In the genomic region with DNA sequence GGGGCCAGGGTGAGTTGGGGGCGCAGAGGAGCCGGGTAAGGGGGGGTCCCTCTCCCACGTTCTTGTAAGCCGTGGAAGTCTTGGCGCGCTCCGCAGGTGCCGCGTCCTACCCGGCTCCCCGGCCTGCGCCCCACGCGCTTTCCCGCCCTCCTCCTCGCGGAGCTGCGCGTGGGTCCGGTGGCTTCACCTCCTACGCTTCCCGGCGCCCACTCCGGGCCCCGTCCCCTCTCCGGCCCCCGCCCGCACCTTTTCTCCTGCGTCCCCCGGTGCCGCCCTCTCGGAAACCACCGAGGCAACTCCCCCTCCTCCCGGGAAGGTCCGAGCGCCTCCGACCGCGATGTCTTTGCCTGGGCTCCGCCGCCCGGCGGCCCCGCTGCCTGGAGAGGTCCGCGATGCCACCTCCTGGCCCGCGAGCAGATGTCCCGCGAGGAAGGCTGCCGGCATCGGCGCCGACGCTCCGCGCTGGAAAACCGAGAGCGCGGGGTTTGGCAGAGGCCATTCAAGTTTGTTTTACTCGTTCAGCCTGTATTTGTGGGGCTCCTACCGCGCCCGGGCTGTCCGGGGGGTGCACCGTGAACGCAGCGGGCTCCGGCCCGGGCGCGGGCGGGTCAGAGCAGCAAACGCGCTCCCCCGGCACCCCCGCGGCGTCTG, we compare ENCODE assay signal across 12 cellular contexts. TPM values are rescaled to one million over a fixed set of nuclear protein-coding genes. Genes with fewer than 3 reads are reported as not detected.
DNase-seq lines count a peak whose midpoint lies in the region; ATAC-seq lines count a peak whose summit lies in the region.
"Had no signal": no experiment of that assay in that cellular context is flagged by ENCODE, and none has a peak within 500 bp of the region (broad histone marks: within the 10 kb centered on the region; RNA-seq: fewer than 3 reads in every experiment).

No MANE protein-coding gene starts in this region.

- no peak for ATAC-seq in GM19023 (IDR thresholded peaks at IDR 0.05; ENCODE audit: unreplicated experiment)

- peak; percentile 26 for DNase-seq in stimulated activated CD4-positive, alpha-beta T cell treated with anti-CD3 and anti-CD28 coated beads, Interleukin-15, amount 100 ng/mL, for 24 hours
- no peak for DNase-seq in stimulated activated CD4-positive, alpha-beta T cell treated with anti-CD3 and anti-CD28 coated beads, Interleukin-4, amount 100 ng/mL, for 1 hour
- peak; percentile 44 for DNase-seq in dermis blood vessel endothelial cell
- DNase-seq in kidney tubule cell (ENCODE audit: low spot score): peak; percentile 29
- DNase-seq in NCI-H1694 treated with DMSO at 0.1 percent for 48 hours (lab: John Stamatoyannopoulos, UW): no peak
- DNase-seq in SIG-M5 (lab: John Stamatoyannopoulos, UW): no peak
- DNase-seq in germinal center (ENCODE audit: low spot score): no peak
- DNase-seq: CD4-positive, alpha-beta memory T cell; NCI-H446 treated with DMSO at 0.1 percent for 48 hours; right lobe of liver had no signal

RNA-seq across cellular contexts. Expression of a gene that starts 2.4 kb away (rescaled TPM):
- not detected in 2 replicates for total RNA-seq in dermis blood vessel endothelial cell
- total RNA-seq: CD4-positive, alpha-beta memory T cell; dermis microvascular lymphatic vessel endothelial cell; right lobe of liver had no signal

Comparison
In these comparisons a context has a peak if more than half of its experiments do, and no peak if none do; other contexts are left out.
1. DNase-seq: peak in stimulated activated CD4-positive, alpha-beta T cell treated with anti-CD3 and anti-CD28 coated beads, Interleukin-15, amount 100 ng/mL, for 24 hours (single experiment), dermis blood vessel endothelial cell (single experiment) and kidney tubule cell (single experiment); none in stimulated activated CD4-positive, alpha-beta T cell treated with anti-CD3 and anti-CD28 coated beads, Interleukin-4, amount 100 ng/mL, for 1 hour (single experiment), NCI-H1694 treated with DMSO at 0.1 percent for 48 hours (single experiment), SIG-M5 (single experiment) and germinal center (single experiment).